16 cellular contexts compared by ENCODE assay signal in the genomic region with DNA sequence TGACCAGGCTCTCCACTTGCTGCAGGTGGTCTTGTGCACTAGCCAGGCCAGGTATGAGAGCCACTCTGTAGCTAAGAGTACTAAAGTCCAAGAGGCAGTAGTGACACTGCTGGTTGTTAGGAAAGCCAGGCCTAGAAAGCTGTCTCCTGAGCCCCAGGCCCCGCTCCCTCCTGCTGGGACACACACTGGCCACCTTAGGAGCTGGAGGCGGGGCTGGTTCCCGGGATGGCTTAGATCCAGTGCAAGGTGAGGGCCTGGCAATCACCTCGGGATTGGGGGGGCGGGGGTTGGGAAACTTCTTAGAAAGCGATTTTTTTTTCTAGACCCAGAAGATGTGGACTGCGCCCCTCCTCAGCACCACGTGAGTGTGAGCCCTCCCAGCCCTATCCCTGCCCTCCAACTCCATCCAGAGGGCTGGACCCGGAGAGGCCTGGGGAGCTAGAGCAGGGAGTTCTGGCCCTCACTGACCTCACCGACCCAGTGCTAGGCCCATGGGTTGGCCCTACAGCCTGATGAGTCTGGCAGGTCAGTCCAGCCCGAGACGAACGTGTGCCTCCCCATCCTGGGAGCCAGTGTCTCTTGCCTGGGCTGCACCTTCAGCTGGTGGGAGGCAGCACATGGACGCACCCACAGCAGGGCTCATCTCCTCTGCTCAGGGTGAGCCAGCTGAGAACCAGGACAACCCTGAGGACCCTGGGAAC. TPM values are rescaled to one million over a fixed set of nuclear protein-coding genes. Genes with fewer than 3 reads are reported as not detected.
DNase-seq lines count a peak whose midpoint lies in the region; TF ChIP-seq lines count a peak whose summit lies in the region.
"Had no signal": no experiment of that assay in that cellular context is flagged by ENCODE, and none has a peak within 500 bp of the region (broad histone marks: within the 10 kb centered on the region; RNA-seq: fewer than 3 reads in every experiment).

No MANE protein-coding gene starts in this region.

- H3K27me3 Mint-ChIP-seq in H9 (ENCODE audit: low read depth) (peaks cover 15% of the 10 kb centered on the region), endodermal cell (ENCODE audit: insufficient read depth) (peaks cover 8% of the 10 kb centered on the region), osteocyte (ENCODE audit: unreplicated experiment) (no peaks in the 10 kb centered on the region)
- H3K27me3 Mint-ChIP-seq in activated T-helper 1 cell treated with anti-CD3 and anti-CD28 coated beads, Interleukin-12 subunit alpha, Interleukin-12 subunit beta, Interleukin-2, Interleukin-4 antibody, amounts not matched to agents 30 ng/mL and 10 ng/mL and 1 ng/mL, durations not matched to agents 14 hours and 24 hours and 36 hours (ENCODE audit: insufficient read depth), result no peaks in the 10 kb centered on the region

- H3K27ac Mint-ChIP-seq in H9 (no peak overlapping the region), endodermal cell (no peak overlapping the region), osteocyte (ENCODE audit: unreplicated experiment) (no peak overlapping the region)
- H3K27ac Mint-ChIP-seq in activated T-helper 1 cell treated with anti-CD3 and anti-CD28 coated beads, Interleukin-12 subunit alpha, Interleukin-12 subunit beta, Interleukin-2, Interleukin-4 antibody, amounts not matched to agents 30 ng/mL and 10 ng/mL and 1 ng/mL, durations not matched to agents 14 hours and 24 hours and 36 hours, result no peak overlapping the region

- WGBS in H9 (ENCODE audit: extremely low coverage, insufficient read length, low lambda C conversion rate), result no CpG with 5 or more reads among the region's 14 CpGs
- WGBS in endodermal cell (ENCODE audit: insufficient coverage in 1 of 2, insufficient read length in 1 of 2), 2 experiments, result 77 to 91% methylated on average over 10 to 14 of the region's 14 CpGs

- H4K91ac ChIP-seq in H9 (ENCODE audit: insufficient read length, low read depth, low read length), result no peak overlapping the region

- H3K4me2 ChIP-seq in H9 (ENCODE audit: insufficient read depth, insufficient read length, low read length), result no peak overlapping the region

- H3K23ac ChIP-seq in H9 (ENCODE audit: insufficient read length, low read depth, low read length), result no peak overlapping the region

- no peak overlapping the region for H3K4ac ChIP-seq in H9 (ENCODE audit: low read depth, low read length)

- H3K27ac ChIP-seq in H9 (ENCODE audit: insufficient read length, low read depth, low read length) (no peak overlapping the region), endodermal cell (ENCODE audit: low read depth, low read length) (no peak overlapping the region)

- intact Hi-C loops in activated T-helper 1 cell treated with anti-CD3 and anti-CD28 coated beads, Interleukin-12 subunit alpha, Interleukin-12 subunit beta, Interleukin-2, Interleukin-4 antibody, amounts not matched to agents 30 ng/mL and 10 ng/mL and 1 ng/mL, durations not matched to agents 14 hours and 24 hours and 36 hours (cut with micrococcal nuclease), result no loop called here

- H3K9me3 Mint-ChIP-seq in H9 (no peaks in the 10 kb centered on the region), endodermal cell (no peaks in the 10 kb centered on the region), osteocyte (ENCODE audit: unreplicated experiment) (no peaks in the 10 kb centered on the region)
- H3K9me3 Mint-ChIP-seq in activated T-helper 1 cell treated with anti-CD3 and anti-CD28 coated beads, Interleukin-12 subunit alpha, Interleukin-12 subunit beta, Interleukin-2, Interleukin-4 antibody, amounts not matched to agents 30 ng/mL and 10 ng/mL and 1 ng/mL, durations not matched to agents 14 hours and 24 hours and 36 hours, result no peaks in the 10 kb centered on the region
- H3K9me3 Mint-ChIP-seq: CD8-positive, alpha-beta memory T cell had no signal

- H3K4me1 ChIP-seq in H9 (ENCODE audit: insufficient read depth, low read length) (no peaks in the 10 kb centered on the region), endodermal cell (ENCODE audit: control insufficient read depth, insufficient read depth, low read length) (no peaks in the 10 kb centered on the region)

- no peak overlapping the region for H3K56ac ChIP-seq in H9 (ENCODE audit: insufficient read length, low read depth, low read length)

- H2BK20ac ChIP-seq in H9 (ENCODE audit: low read depth, low read length, poor library complexity, severe bottlenecking), result no peak overlapping the region

- H2AK5ac ChIP-seq in H9 (ENCODE audit: insufficient read length, low read length), result no peak overlapping the region

- no peak overlapping the region for H2BK5ac ChIP-seq in H9 (ENCODE audit: insufficient read length, low read length)

- H3K36me3 Mint-ChIP-seq in H9 (ENCODE audit: insufficient read depth in 1 of 3, low read depth in 3 of 3) (peaks cover 0 to 2% (median 0%) of the 10 kb centered on the region in 3 experiments; a peak in 1 of 7 replicates), endodermal cell (ENCODE audit: low read depth) (no peaks in the 10 kb centered on the region), osteocyte (ENCODE audit: unreplicated experiment) (no peaks in the 10 kb centered on the region)
- H3K36me3 Mint-ChIP-seq in activated T-helper 1 cell treated with anti-CD3 and anti-CD28 coated beads, Interleukin-12 subunit alpha, Interleukin-12 subunit beta, Interleukin-2, Interleukin-4 antibody, amounts not matched to agents 30 ng/mL and 10 ng/mL and 1 ng/mL, durations not matched to agents 14 hours and 24 hours and 36 hours (ENCODE audit: low read depth), result no peaks in the 10 kb centered on the region

- H3K36me3 ChIP-seq in endodermal cell (ENCODE audit: control insufficient read depth, insufficient read depth, low read length), result no peaks in the 10 kb centered on the region

- H3K4me3 Mint-ChIP-seq in H9, result no peak overlapping the region
- H3K4me3 Mint-ChIP-seq in endodermal cell, result no peak overlapping the region
- H3K4me3 Mint-ChIP-seq in osteocyte (ENCODE audit: unreplicated experiment), result no peak overlapping the region
- H3K4me3 Mint-ChIP-seq in activated T-helper 1 cell treated with anti-CD3 and anti-CD28 coated beads, Interleukin-12 subunit alpha, Interleukin-12 subunit beta, Interleukin-2, Interleukin-4 antibody, amounts not matched to agents 30 ng/mL and 10 ng/mL and 1 ng/mL, durations not matched to agents 14 hours and 24 hours and 36 hours, result no peak overlapping the region
- H3K4me3 Mint-ChIP-seq: CD8-positive, alpha-beta memory T cell had no signal

- DNase-seq in GM13976 (ENCODE audit: low spot score) (peak; percentile 21), H9 (no peak), endodermal cell (peak; percentile 64), osteocyte (ENCODE audit: extremely low spot score, unreplicated experiment) (peak; percentile 74), activated gamma-delta T cell treated with Interleukin-2 at 50 U/mL for 16 hours (no peak), cerebellar nuclear complex (lab: John Stamatoyannopoulos, UW) (no peak)
- no peak for DNase-seq in activated T-helper 1 cell treated with anti-CD3 and anti-CD28 coated beads, Interleukin-12 subunit alpha, Interleukin-12 subunit beta, Interleukin-2, Interleukin-4 antibody, amounts not matched to agents 30 ng/mL and 10 ng/mL and 1 ng/mL, durations not matched to agents 14 hours and 24 hours and 36 hours (ENCODE audit: low spot score)
- DNase-seq: ACHN; C1 segment of cervical spinal cord; CD8-positive, alpha-beta memory T cell; KG1; MV-4-11; NCI-H187; NCI-H345; NCI-H526; PC-3 had no signal

- no peaks in the 10 kb centered on the region for H3K9me3 ChIP-seq in H9 (ENCODE audit: control insufficient read depth, low read depth, low read length)
- no peaks in the 10 kb centered on the region for H3K9me3 ChIP-seq in endodermal cell (ENCODE audit: control insufficient read depth, low read length)

- no peak overlapping the region for H2AFZ ChIP-seq in H9 (ENCODE audit: low read length)

- H3K4me1 Mint-ChIP-seq in H9 (peaks cover 3 to 6% of the 10 kb centered on the region in 2 experiments), endodermal cell (peaks cover 2% of the 10 kb centered on the region), osteocyte (ENCODE audit: unreplicated experiment) (peaks cover 19% of the 10 kb centered on the region)
- no peaks in the 10 kb centered on the region for H3K4me1 Mint-ChIP-seq in activated T-helper 1 cell treated with anti-CD3 and anti-CD28 coated beads, Interleukin-12 subunit alpha, Interleukin-12 subunit beta, Interleukin-2, Interleukin-4 antibody, amounts not matched to agents 30 ng/mL and 10 ng/mL and 1 ng/mL, durations not matched to agents 14 hours and 24 hours and 36 hours (ENCODE audit: low read depth)
- H3K4me1 Mint-ChIP-seq: CD8-positive, alpha-beta memory T cell had no signal

- TF ChIP-seq CTCF in GM13976 (IDR thresholded peaks at IDR 0.05; ENCODE audit: borderline replicate concordance, control extremely low read depth, extremely low read depth, insufficient read depth, missing control alignments) (no peak), H9 (conservative IDR thresholded peaks at IDR 0.05) (no peak), endodermal cell (conservative IDR thresholded peaks at IDR 0.05) (no peak), osteocyte (IDR thresholded peaks at IDR 0.05) (no peak)

- in situ Hi-C loops in GM13976 (cut with MboI; ENCODE audit: low sequenced_read_pairs, unreplicated experiment), result no loop called here

- H3K27me3 ChIP-seq in H9 (ENCODE audit: insufficient read depth, low read length), result no peaks in the 10 kb centered on the region
- H3K27me3 ChIP-seq in endodermal cell (ENCODE audit: control insufficient read depth, insufficient read depth, low read length, poor library complexity, severe bottlenecking), result no peaks in the 10 kb centered on the region

- H3K18ac ChIP-seq in H9 (ENCODE audit: insufficient read length, low read depth, low read length), result no peak overlapping the region

- no peaks in the 10 kb centered on the region for H3K79me1 ChIP-seq in H9 (ENCODE audit: insufficient read depth, low read depth, low read length, poor library complexity, severe bottlenecking)

- H3K4me3 ChIP-seq in endodermal cell (ENCODE audit: low read length), result no peak overlapping the region

- H3K14ac ChIP-seq in H9 (ENCODE audit: insufficient read depth, low read length), result peak overlapping the region; percentile 20; the same call in 1 of the 2 replicates

- no peak overlapping the region for H2BK12ac ChIP-seq in H9 (ENCODE audit: insufficient read length, low read depth, low read length)

- H4K20me1 ChIP-seq in H9 (ENCODE audit: control insufficient read depth, insufficient read depth, insufficient read length), result no peaks in the 10 kb centered on the region

- no peak overlapping the region for H4K5ac ChIP-seq in H9 (ENCODE audit: insufficient read length, low read depth, low read length)

- H4K8ac ChIP-seq in H9 (replicated peaks; ENCODE audit: insufficient read length, low read depth, low read length), result no peak overlapping the region

- H3K23me2 ChIP-seq in H9 (ENCODE audit: insufficient read length, low read depth, low read length, poor library complexity, severe bottlenecking), result no peaks in the 10 kb centered on the region

- no peaks in the 10 kb centered on the region for H3K79me2 ChIP-seq in H9 (ENCODE audit: insufficient read depth, low read length)

- H2BK120ac ChIP-seq in H9 (ENCODE audit: low read depth, low read length, poor library complexity, severe bottlenecking), result no peak overlapping the region

- H2BK15ac ChIP-seq in H9 (ENCODE audit: low read depth, low read length), result no peak overlapping the region

- H3T11ph ChIP-seq in H9 (ENCODE audit: low read length), result no peak overlapping the region

- H3K9ac ChIP-seq in H9 (ENCODE audit: extremely low read depth, insufficient read length, low read length) (no peak overlapping the region), endodermal cell (ENCODE audit: extremely low read depth, low read length, poor library complexity, severe bottlenecking) (no peak overlapping the region)

RNA-seq across cellular contexts. Expression of a gene that starts 18.1 kb away (rescaled TPM):
- 0.61 and 1.2 TPM in 2 replicates for total RNA-seq in H9 (2021)
- 1 to 10 TPM; 1.0 to 1.3 TPM for total RNA-seq in endodermal cell
- polyA plus RNA-seq in endodermal cell (2013, experiment 1 of 2), result 0.57 TPM
- polyA plus RNA-seq in endodermal cell (2013, experiment 2 of 2), result 1.4 TPM
- 0.37 and 0.64 TPM in 2 replicates for total RNA-seq in osteocyte
- total RNA-seq in activated T-helper 1 cell treated with anti-CD3 and anti-CD28 coated beads, Interleukin-12 subunit alpha, Interleukin-12 subunit beta, Interleukin-2, Interleukin-4 antibody, amounts not matched to agents 30 ng/mL and 10 ng/mL and 1 ng/mL, durations not matched to agents 14 hours and 24 hours and 36 hours, result 0.13 and 0.17 TPM in 2 replicates

RNA-seq across cellular contexts. Expression of a gene that starts 30.2 kb away (rescaled TPM):
- 14.3 and 15.2 TPM in 2 replicates for total RNA-seq in H9 (2021)
- 10 to 100 TPM; 17.9 to 18.2 TPM for total RNA-seq in endodermal cell
- polyA plus RNA-seq in endodermal cell (2013, experiment 1 of 2), result 44.2 TPM
- polyA plus RNA-seq in endodermal cell (2013, experiment 2 of 2), result 36.0 TPM
- 19.9 and 23.7 TPM in 2 replicates for total RNA-seq in osteocyte
- 14.6 and 18.0 TPM in 2 replicates for total RNA-seq in activated T-helper 1 cell treated with anti-CD3 and anti-CD28 coated beads, Interleukin-12 subunit alpha, Interleukin-12 subunit beta, Interleukin-2, Interleukin-4 antibody, amounts not matched to agents 30 ng/mL and 10 ng/mL and 1 ng/mL, durations not matched to agents 14 hours and 24 hours and 36 hours

Comparison
In these comparisons a context has a peak if more than half of its experiments do, and no peak if none do; other contexts are left out.
1. DNase-seq: peak in GM13976 (single experiment), endodermal cell (single experiment) and osteocyte (single experiment); none in H9 (single experiment), activated gamma-delta T cell treated with Interleukin-2 at 50 U/mL for 16 hours (single experiment), cerebellar nuclear complex (0 of 2) and activated T-helper 1 cell treated with anti-CD3 and anti-CD28 coated beads, Interleukin-12 subunit alpha, Interleukin-12 subunit beta, Interleukin-2, Interleukin-4 antibody, amounts not matched to agents 30 ng/mL and 10 ng/mL and 1 ng/mL, durations not matched to agents 14 hours and 24 hours and 36 hours (single experiment).